In genomic region chr12:2652401-2653081, GRCh38 we compare ENCODE assay signal across 3 cellular contexts.
TF ChIP-seq lines count a peak whose summit lies in the region.

No MANE protein-coding gene starts in this region.

TF ChIP-seq in SK-N-SH, 30 proteins besides CTCF, POLR2A, EP300 and RAD21:
- TF ChIP-seq RXRA (IDR thresholded peaks at IDR 0.05; ENCODE audit: borderline replicate concordance, low read depth) (no peak), JUND (IDR thresholded peaks at IDR 0.05) (no peak), TAF1 (IDR thresholded peaks at IDR 0.05; ENCODE audit: borderline replicate concordance, low read depth, low read length) (no peak), TEAD4 (IDR thresholded peaks at IDR 0.05; ENCODE audit: borderline replicate concordance, insufficient read depth) (no peak), YY1 (IDR thresholded peaks at IDR 0.05; ENCODE audit: low read depth) (no peak), USF1 (IDR thresholded peaks at IDR 0.05; ENCODE audit: borderline replicate concordance, low read depth) (no peak), NFIC (IDR thresholded peaks at IDR 0.05; ENCODE audit: borderline replicate concordance) (no peak), MXI1 (IDR thresholded peaks at IDR 0.05; ENCODE audit: low read depth, low read length) (no peak), EZH2phosphoT487 (IDR thresholded peaks at IDR 0.05; ENCODE audit: borderline replicate concordance, low read depth) (no peak), MEF2A (IDR thresholded peaks at IDR 0.05; ENCODE audit: borderline replicate concordance, low read depth) (no peak), FOSL2 (IDR thresholded peaks at IDR 0.05; ENCODE audit: borderline replicate concordance, low read depth) (no peak), GATA2 (CRISPR knock-in tag; IDR thresholded peaks at IDR 0.05) (no peak), CHD2 (IDR thresholded peaks at IDR 0.05; ENCODE audit: low read length, partially characterized antibody) (no peak), SMC3 (IDR thresholded peaks at IDR 0.05; ENCODE audit: low read depth, low read length) (no peak)
- TF ChIP-seq, protein P1, sequence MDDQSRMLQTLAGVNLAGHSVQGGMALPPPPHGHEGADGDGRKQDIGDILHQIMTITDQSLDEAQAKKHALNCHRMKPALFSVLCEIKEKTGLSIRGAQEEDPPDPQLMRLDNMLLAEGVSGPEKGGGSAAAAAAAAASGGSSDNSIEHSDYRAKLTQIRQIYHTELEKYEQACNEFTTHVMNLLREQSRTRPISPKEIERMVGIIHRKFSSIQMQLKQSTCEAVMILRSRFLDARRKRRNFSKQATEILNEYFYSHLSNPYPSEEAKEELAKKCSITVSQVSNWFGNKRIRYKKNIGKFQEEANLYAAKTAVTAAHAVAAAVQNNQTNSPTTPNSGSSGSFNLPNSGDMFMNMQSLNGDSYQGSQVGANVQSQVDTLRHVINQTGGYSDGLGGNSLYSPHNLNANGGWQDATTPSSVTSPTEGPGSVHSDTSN (IDR thresholded peaks at IDR 0.05), result no peak
- TF ChIP-seq, protein P2, sequence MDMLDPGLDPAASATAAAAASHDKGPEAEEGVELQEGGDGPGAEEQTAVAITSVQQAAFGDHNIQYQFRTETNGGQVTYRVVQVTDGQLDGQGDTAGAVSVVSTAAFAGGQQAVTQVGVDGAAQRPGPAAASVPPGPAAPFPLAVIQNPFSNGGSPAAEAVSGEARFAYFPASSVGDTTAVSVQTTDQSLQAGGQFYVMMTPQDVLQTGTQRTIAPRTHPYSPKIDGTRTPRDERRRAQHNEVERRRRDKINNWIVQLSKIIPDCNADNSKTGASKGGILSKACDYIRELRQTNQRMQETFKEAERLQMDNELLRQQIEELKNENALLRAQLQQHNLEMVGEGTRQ (IDR thresholded peaks at IDR 0.05; ENCODE audit: borderline replicate concordance, low read depth, low read length), result no peak
- TF ChIP-seq, protein P3, sequence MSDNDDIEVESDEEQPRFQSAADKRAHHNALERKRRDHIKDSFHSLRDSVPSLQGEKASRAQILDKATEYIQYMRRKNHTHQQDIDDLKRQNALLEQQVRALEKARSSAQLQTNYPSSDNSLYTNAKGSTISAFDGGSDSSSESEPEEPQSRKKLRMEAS (IDR thresholded peaks at IDR 0.05; ENCODE audit: low read depth), result no peak

TF ChIP-seq in SK-N-SH treated with all-trans-retinoic acid at 6 μM for 48 hours, 23 proteins besides CTCF, POLR2A, EP300 and RAD21:
- TF ChIP-seq GLIS3 (CRISPR knock-in tag; IDR thresholded peaks at IDR 0.05) (no peak), CSDC2 (CRISPR knock-in tag; IDR thresholded peaks at IDR 0.05) (no peak), ESRRG (CRISPR knock-in tag; IDR thresholded peaks at IDR 0.05) (no peak), TOX (CRISPR knock-in tag; IDR thresholded peaks at IDR 0.05; ENCODE audit: borderline replicate concordance) (no peak), CSRNP3 (CRISPR knock-in tag; IDR thresholded peaks at IDR 0.05) (no peak), ISL1 (CRISPR knock-in tag; IDR thresholded peaks at IDR 0.05) (no peak), ZC3H10 (CRISPR knock-in tag; IDR thresholded peaks at IDR 0.05) (no peak), ZFP30 (CRISPR knock-in tag; IDR thresholded peaks at IDR 0.05) (no peak), OSR1 (CRISPR knock-in tag; IDR thresholded peaks at IDR 0.05) (no peak), ZNF70 (CRISPR knock-in tag; IDR thresholded peaks at IDR 0.05) (no peak), BACH2 (CRISPR knock-in tag; IDR thresholded peaks at IDR 0.05; ENCODE audit: borderline replicate concordance) (no peak), ZNF8 (CRISPR knock-in tag; IDR thresholded peaks at IDR 0.05) (no peak)
- TF ChIP-seq, protein P4, sequence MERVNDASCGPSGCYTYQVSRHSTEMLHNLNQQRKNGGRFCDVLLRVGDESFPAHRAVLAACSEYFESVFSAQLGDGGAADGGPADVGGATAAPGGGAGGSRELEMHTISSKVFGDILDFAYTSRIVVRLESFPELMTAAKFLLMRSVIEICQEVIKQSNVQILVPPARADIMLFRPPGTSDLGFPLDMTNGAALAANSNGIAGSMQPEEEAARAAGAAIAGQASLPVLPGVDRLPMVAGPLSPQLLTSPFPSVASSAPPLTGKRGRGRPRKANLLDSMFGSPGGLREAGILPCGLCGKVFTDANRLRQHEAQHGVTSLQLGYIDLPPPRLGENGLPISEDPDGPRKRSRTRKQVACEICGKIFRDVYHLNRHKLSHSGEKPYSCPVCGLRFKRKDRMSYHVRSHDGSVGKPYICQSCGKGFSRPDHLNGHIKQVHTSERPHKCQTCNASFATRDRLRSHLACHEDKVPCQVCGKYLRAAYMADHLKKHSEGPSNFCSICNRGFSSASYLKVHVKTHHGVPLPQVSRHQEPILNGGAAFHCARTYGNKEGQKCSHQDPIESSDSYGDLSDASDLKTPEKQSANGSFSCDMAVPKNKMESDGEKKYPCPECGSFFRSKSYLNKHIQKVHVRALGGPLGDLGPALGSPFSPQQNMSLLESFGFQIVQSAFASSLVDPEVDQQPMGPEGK (CRISPR knock-in tag; IDR thresholded peaks at IDR 0.05; ENCODE audit: borderline replicate concordance), result no peak
- TF ChIP-seq, protein P5, sequence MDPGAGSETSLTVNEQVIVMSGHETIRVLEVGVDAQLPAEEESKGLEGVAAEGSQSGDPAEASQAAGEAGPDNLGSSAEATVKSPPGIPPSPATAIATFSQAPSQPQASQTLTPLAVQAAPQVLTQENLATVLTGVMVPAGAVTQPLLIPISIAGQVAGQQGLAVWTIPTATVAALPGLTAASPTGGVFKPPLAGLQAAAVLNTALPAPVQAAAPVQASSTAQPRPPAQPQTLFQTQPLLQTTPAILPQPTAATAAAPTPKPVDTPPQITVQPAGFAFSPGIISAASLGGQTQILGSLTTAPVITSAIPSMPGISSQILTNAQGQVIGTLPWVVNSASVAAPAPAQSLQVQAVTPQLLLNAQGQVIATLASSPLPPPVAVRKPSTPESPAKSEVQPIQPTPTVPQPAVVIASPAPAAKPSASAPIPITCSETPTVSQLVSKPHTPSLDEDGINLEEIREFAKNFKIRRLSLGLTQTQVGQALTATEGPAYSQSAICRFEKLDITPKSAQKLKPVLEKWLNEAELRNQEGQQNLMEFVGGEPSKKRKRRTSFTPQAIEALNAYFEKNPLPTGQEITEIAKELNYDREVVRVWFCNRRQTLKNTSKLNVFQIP (CRISPR knock-in tag; IDR thresholded peaks at IDR 0.05; ENCODE audit: borderline replicate concordance, low read depth), result no peak
- TF ChIP-seq, protein P6, sequence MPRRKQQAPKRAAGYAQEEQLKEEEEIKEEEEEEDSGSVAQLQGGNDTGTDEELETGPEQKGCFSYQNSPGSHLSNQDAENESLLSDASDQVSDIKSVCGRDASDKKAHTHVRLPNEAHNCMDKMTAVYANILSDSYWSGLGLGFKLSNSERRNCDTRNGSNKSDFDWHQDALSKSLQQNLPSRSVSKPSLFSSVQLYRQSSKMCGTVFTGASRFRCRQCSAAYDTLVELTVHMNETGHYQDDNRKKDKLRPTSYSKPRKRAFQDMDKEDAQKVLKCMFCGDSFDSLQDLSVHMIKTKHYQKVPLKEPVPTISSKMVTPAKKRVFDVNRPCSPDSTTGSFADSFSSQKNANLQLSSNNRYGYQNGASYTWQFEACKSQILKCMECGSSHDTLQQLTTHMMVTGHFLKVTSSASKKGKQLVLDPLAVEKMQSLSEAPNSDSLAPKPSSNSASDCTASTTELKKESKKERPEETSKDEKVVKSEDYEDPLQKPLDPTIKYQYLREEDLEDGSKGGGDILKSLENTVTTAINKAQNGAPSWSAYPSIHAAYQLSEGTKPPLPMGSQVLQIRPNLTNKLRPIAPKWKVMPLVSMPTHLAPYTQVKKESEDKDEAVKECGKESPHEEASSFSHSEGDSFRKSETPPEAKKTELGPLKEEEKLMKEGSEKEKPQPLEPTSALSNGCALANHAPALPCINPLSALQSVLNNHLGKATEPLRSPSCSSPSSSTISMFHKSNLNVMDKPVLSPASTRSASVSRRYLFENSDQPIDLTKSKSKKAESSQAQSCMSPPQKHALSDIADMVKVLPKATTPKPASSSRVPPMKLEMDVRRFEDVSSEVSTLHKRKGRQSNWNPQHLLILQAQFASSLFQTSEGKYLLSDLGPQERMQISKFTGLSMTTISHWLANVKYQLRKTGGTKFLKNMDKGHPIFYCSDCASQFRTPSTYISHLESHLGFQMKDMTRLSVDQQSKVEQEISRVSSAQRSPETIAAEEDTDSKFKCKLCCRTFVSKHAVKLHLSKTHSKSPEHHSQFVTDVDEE (CRISPR knock-in tag; IDR thresholded peaks at IDR 0.05), result no peak

TF ChIP-seq in HepG2, 621 proteins besides CTCF, POLR2A, EP300 and RAD21:
- no peak for TF ChIP-seq JARID2 (CRISPR knock-in tag; IDR thresholded peaks at IDR 0.05; ENCODE audit: insufficient replicate concordance)
- TF ChIP-seq ZC3H4 (CRISPR knock-in tag; IDR thresholded peaks at IDR 0.05; ENCODE audit: borderline replicate concordance), result no peak
- no peak for TF ChIP-seq FOXO4 (CRISPR knock-in tag; conservative IDR thresholded peaks at IDR 0.05)
- TF ChIP-seq NONO (IDR thresholded peaks at IDR 0.05), result no peak
- no peak for TF ChIP-seq NONO (CRISPR knock-in tag; conservative IDR thresholded peaks at IDR 0.05)
- TF ChIP-seq ZNF674 (CRISPR knock-in tag; IDR thresholded peaks at IDR 0.05; ENCODE audit: low read depth), result no peak
- TF ChIP-seq, protein P7, sequence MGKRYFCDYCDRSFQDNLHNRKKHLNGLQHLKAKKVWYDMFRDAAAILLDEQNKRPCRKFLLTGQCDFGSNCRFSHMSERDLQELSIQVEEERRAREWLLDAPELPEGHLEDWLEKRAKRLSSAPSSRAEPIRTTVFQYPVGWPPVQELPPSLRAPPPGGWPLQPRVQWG (CRISPR knock-in tag; IDR thresholded peaks at IDR 0.05; ENCODE audit: borderline replicate concordance, low read depth), result no peak
- TF ChIP-seq IRX3 (CRISPR knock-in tag; IDR thresholded peaks at IDR 0.05; ENCODE audit: borderline replicate concordance, low read depth), result no peak
- TF ChIP-seq ZFP37 (CRISPR knock-in tag; IDR thresholded peaks at IDR 0.05; ENCODE audit: borderline replicate concordance), result no peak
- TF ChIP-seq CREM (IDR thresholded peaks at IDR 0.05), result no peak
- no peak for TF ChIP-seq CREM (CRISPR knock-in tag; IDR thresholded peaks at IDR 0.05)
